ENCODE assay signal across 12 cellular contexts in the genomic region with DNA sequence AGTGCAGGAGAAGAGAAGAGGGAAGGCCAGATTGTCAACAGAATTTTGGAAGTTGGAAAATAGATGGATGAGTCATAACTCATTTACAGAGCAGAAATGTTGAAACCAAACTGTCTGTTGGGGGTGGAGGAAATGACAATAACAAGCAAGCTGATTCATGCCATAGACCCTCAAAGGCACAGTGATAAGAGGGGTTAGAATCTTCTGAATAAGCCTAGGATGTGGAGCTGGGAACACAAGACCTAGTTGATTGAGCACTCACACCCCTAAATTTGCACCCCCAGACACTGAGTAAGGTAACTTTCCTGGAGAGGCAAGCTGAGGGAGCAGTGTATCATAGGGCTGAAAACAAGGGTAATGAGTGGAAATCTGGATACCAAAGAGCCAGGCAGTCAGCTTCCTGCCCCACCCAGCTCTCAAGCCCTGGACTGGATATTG.
DNase-seq lines count a peak whose midpoint lies in the region; ATAC-seq and TF ChIP-seq lines count a peak whose summit lies in the region.
"Had no signal": no experiment of that assay in that cellular context is flagged by ENCODE, and none has a peak within 500 bp of the region (broad histone marks: within the 10 kb centered on the region; RNA-seq: fewer than 3 reads in every experiment).

No MANE protein-coding gene starts in this region.

- peaks cover 5% of the 10 kb centered on the region for H3K4me1 ChIP-seq in smooth muscle cell (ENCODE audit: low read depth)
- H3K4me1 ChIP-seq: uterus had no signal

- no peak overlapping the region for H3K4me3 ChIP-seq in smooth muscle cell
- H3K4me3 ChIP-seq: uterus had no signal

- peak overlapping the region; percentile 81 for H3K27ac ChIP-seq in smooth muscle cell (ENCODE audit: low read depth)
- H3K27ac ChIP-seq: C4-2B, KMS-11, uterus had no signal

- H3K9me3 ChIP-seq in smooth muscle cell (replicated peaks; ENCODE audit: low read depth), result no peaks in the 10 kb centered on the region
- H3K9me3 ChIP-seq: uterus had no signal

- ATAC-seq in GM18498 (IDR thresholded peaks at IDR 0.05; ENCODE audit: unreplicated experiment) (no peak), GM18520 (IDR thresholded peaks at IDR 0.05; ENCODE audit: unreplicated experiment) (no peak)

- no peak overlapping the region for H3K9ac ChIP-seq in smooth muscle cell (ENCODE audit: low read depth)
- H3K9ac ChIP-seq: KMS-11 had no signal

- H3F3A ChIP-seq in smooth muscle cell (ENCODE audit: low read depth), result peaks cover 14% of the 10 kb centered on the region

- no peak for TF ChIP-seq CTCF in smooth muscle cell (IDR thresholded peaks at IDR 0.05; ENCODE audit: borderline replicate concordance, insufficient read depth, poor library complexity, severe bottlenecking)

- H4K20me1 ChIP-seq in smooth muscle cell (ENCODE audit: low read depth), result no peaks in the 10 kb centered on the region

- peak; percentile 19 for DNase-seq in SKM-1 treated with dmso at 0.1 percent for 144 hours (lab: John Stamatoyannopoulos, UW; ENCODE audit: unreplicated experiment)
- no peak for DNase-seq in SKM-1 (lab: John Stamatoyannopoulos, UW; ENCODE audit: unreplicated experiment)
- DNase-seq in NCI-H69 (lab: John Stamatoyannopoulos, UW), result peak; percentile 72
- peak; percentile 53 for DNase-seq in dermis blood vessel endothelial cell
- DNase-seq in smooth muscle cell (lab: John Stamatoyannopoulos, UW; ENCODE audit: unreplicated experiment), result no peak
- DNase-seq in NCI-H128 (lab: John Stamatoyannopoulos, UW; ENCODE audit: unreplicated experiment), result no peak
- DNase-seq: stimulated activated CD4-positive, alpha-beta T cell treated with anti-CD3 and anti-CD28 coated beads, Interleukin-2, amount 100 ng/mL, for 24 hours; uterus had no signal

- H3K27me3 ChIP-seq in smooth muscle cell (ENCODE audit: low read depth), result no peaks in the 10 kb centered on the region
- H3K27me3 ChIP-seq: uterus had no signal

- no peaks in the 10 kb centered on the region for H3K79me2 ChIP-seq in smooth muscle cell (ENCODE audit: low read depth)

- H2AFZ ChIP-seq in smooth muscle cell (ENCODE audit: low read depth), result peak overlapping the region; percentile 24

- H3K36me3 ChIP-seq in smooth muscle cell (ENCODE audit: low read depth), result no peaks in the 10 kb centered on the region
- H3K36me3 ChIP-seq: uterus had no signal

- H3K4me2 ChIP-seq in smooth muscle cell, result peak overlapping the region; percentile 72
- H3K4me2 ChIP-seq: KMS-11 had no signal

Comparison
In these comparisons a context has a peak if more than half of its experiments do, and no peak if none do; other contexts are left out.
1. DNase-seq: peak in SKM-1 treated with dmso at 0.1 percent for 144 hours (single experiment), NCI-H69 (single experiment) and dermis blood vessel endothelial cell (single experiment); none in SKM-1 (single experiment), smooth muscle cell (single experiment) and NCI-H128 (single experiment).